In the genomic region with DNA sequence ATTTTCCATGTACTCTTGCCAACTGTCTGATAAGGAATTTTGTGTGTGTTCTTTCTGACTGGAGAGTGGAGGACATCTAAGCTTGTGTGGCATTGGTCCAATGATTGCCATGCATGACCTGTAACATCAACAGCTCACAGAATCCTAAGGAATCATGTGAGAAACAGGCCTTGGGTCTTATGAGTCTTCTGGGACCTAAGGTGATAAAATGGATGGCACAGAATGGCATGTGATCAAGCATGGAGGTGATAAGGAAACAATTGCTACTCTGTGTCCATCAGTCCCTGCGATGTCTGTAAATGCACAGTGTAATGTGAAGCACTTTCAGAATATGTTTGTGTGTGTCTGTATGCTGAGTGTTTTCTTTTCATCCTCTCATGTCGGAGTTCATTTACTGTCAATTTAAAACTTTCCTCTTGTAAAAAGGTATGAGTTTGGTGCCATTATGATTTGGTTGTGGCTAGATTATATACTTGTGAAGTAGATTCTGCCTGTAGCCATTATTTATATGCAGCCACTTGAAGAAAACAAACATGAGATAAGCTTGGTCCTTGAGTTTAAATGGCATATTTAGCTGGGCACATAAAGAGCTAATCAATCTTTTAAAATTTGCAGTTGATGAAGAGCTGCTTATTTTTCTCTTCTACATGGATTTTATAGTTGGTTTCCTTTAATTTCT, we compare ENCODE assay signal across 32 cellular contexts.
DNase-seq lines count a peak whose midpoint lies in the region; ATAC-seq and TF ChIP-seq lines count a peak whose summit lies in the region.
"Had no signal": no experiment of that assay in that cellular context is flagged by ENCODE, and none has a peak within 500 bp of the region (broad histone marks: within the 10 kb centered on the region; RNA-seq: fewer than 3 reads in every experiment).

No MANE protein-coding gene starts in this region.

- 96% methylated on average over 2 of the region's 2 CpGs for WGBS in hepatocyte (ENCODE audit: low lambda C conversion rate, missing lambda C conversion rate)

- no peak overlapping the region for H3K4me2 ChIP-seq in hepatocyte
- H3K4me2 ChIP-seq: BLaER1 treated with 17β-estradiol and CSF1 and Interleukin-3, amounts not matched to agents 10 nM and 100 nM; neural progenitor cell had no signal

- no peak for ATAC-seq in HG03378 (IDR thresholded peaks at IDR 0.05; ENCODE audit: unreplicated experiment)
- ATAC-seq: body of pancreas; foreskin keratinocyte; heart left ventricle; pancreas; Right ventricle myocardium inferior; stimulated activated memory B cell treated with anti-CD40 and anti-IgM and Interleukin-4, amounts not matched to agents 10 μg/mL and 1 μg/mL and 100 μg/mL, for 72 hours; T-helper 17 cell; upper lobe of right lung had no signal

- H3K4me3 ChIP-seq in hepatocyte: no peak overlapping the region
- H3K4me3 ChIP-seq: adrenal gland; BLaER1 treated with 17β-estradiol and CSF1 and Interleukin-3, amounts not matched to agents 10 nM and 100 nM; body of pancreas; esophagus muscularis mucosa; heart left ventricle; neural progenitor cell; pancreas; suprapubic skin; upper lobe of right lung had no signal

- H3K27ac ChIP-seq in hepatocyte: no peak overlapping the region
- H3K27ac ChIP-seq: 22Rv1; adrenal gland; BLaER1 treated with 17β-estradiol and CSF1 and Interleukin-3, amounts not matched to agents 10 nM and 100 nM; body of pancreas; esophagus muscularis mucosa; foreskin keratinocyte; heart left ventricle; neural progenitor cell; pancreas; suprapubic skin; upper lobe of right lung had no signal

- H2AFZ ChIP-seq in hepatocyte: no peak overlapping the region
- H2AFZ ChIP-seq: neural progenitor cell had no signal

- no peaks in the 10 kb centered on the region for H3K4me1 ChIP-seq in hepatocyte (ENCODE audit: insufficient read depth)
- H3K4me1 ChIP-seq: adrenal gland; BLaER1 treated with 17β-estradiol and CSF1 and Interleukin-3, amounts not matched to agents 10 nM and 100 nM; body of pancreas; esophagus muscularis mucosa; foreskin keratinocyte; heart left ventricle; pancreas; suprapubic skin; upper lobe of right lung had no signal

- H3K79me2 ChIP-seq in hepatocyte: no peaks in the 10 kb centered on the region

- no peaks in the 10 kb centered on the region for H3K9me2 ChIP-seq in hepatocyte (replicated peaks; ENCODE audit: insufficient read depth)

- H3K27me3 ChIP-seq in hepatocyte: no peaks in the 10 kb centered on the region
- H3K27me3 ChIP-seq: adrenal gland; BLaER1 treated with 17β-estradiol and CSF1 and Interleukin-3, amounts not matched to agents 10 nM and 100 nM; body of pancreas; esophagus muscularis mucosa; foreskin keratinocyte; heart left ventricle; neural progenitor cell; pancreas; suprapubic skin; upper lobe of right lung had no signal

- no peaks in the 10 kb centered on the region for H3K9me3 ChIP-seq in hepatocyte (ENCODE audit: low read depth)
- H3K9me3 ChIP-seq: adrenal gland; BLaER1 treated with 17β-estradiol and CSF1 and Interleukin-3, amounts not matched to agents 10 nM and 100 nM; body of pancreas; esophagus muscularis mucosa; heart left ventricle; pancreas; suprapubic skin; upper lobe of right lung had no signal

- TF ChIP-seq CTCF in hepatocyte (IDR thresholded peaks at IDR 0.05; ENCODE audit: poor library complexity): no peak

- H3K36me3 ChIP-seq in hepatocyte (replicated peaks; ENCODE audit: insufficient read depth, low read depth): no peaks in the 10 kb centered on the region
- H3K36me3 ChIP-seq: adrenal gland, neural progenitor cell, pancreas had no signal

- no peaks in the 10 kb centered on the region for H4K20me1 ChIP-seq in hepatocyte (ENCODE audit: insufficient read depth, poor library complexity, severe bottlenecking)
- H4K20me1 ChIP-seq: BLaER1 treated with 17β-estradiol and CSF1 and Interleukin-3, amounts not matched to agents 10 nM and 100 nM had no signal

- DNase-seq in DMS53 (lab: John Stamatoyannopoulos, UW) (peak; percentile 61), DMS53 treated with DMSO at 0.1 percent for 48 hours (lab: John Stamatoyannopoulos, UW; ENCODE audit: unreplicated experiment) (no peak), NCI-H1417 treated with DMSO at 0.1 percent for 48 hours (lab: John Stamatoyannopoulos, UW) (peak; percentile 10), NCI-H2227 treated with DMSO at 0.1 percent for 48 hours (lab: John Stamatoyannopoulos, UW) (peak; percentile 17), hepatocyte (ENCODE audit: low spot score) (peak; percentile 14), T1000 (lab: John Stamatoyannopoulos, UW) (no peak), OCI-M2 (lab: John Stamatoyannopoulos, UW; ENCODE audit: unreplicated experiment) (no peak)
- DNase-seq: activated CD4-positive, alpha-beta memory T cell treated with anti-CD3 and anti-CD28 coated beads for 36 hours; activated CD4-positive, CD25-positive, alpha-beta regulatory T cell treated with anti-CD3 and anti-CD28 coated beads, Interleukin-2, amount 50 U/mL, for 72 hours; activated naive CD4-positive, alpha-beta T cell treated with anti-CD3 and anti-CD28 coated beads for 36 hours; adrenal gland; body of pancreas; dermis blood vessel endothelial cell; endodermal cell; foreskin keratinocyte; heart left ventricle; HFFc6; kidney; MV-4-11; NCI-H2171; pancreas; retina; T-helper 17 cell; upper lobe of right lung had no signal

Comparison
In these comparisons a context has a peak if more than half of its experiments do, and no peak if none do; other contexts are left out.
1. DNase-seq: peak in DMS53 (single experiment), NCI-H1417 treated with DMSO at 0.1 percent for 48 hours (single experiment), NCI-H2227 treated with DMSO at 0.1 percent for 48 hours (single experiment) and hepatocyte (single experiment); none in DMS53 treated with DMSO at 0.1 percent for 48 hours (single experiment), T1000 (single experiment) and OCI-M2 (single experiment).